Comparison of ENCODE assay signal across 13 cellular contexts in genomic region chr9:77014597-77015263, GRCh38. TPM values are rescaled to one million over a fixed set of nuclear protein-coding genes. Genes with fewer than 3 reads are reported as not detected.
DNase-seq lines count a peak whose midpoint lies in the region; ATAC-seq and TF ChIP-seq lines count a peak whose summit lies in the region.
"Had no signal": no experiment of that assay in that cellular context is flagged by ENCODE, and none has a peak within 500 bp of the region (broad histone marks: within the 10 kb centered on the region; RNA-seq: fewer than 3 reads in every experiment).

No MANE protein-coding gene starts in this region.

- WGBS in psoas muscle, 3 donors: 4% methylated on average over 38 of the region's 38 CpGs

- ATAC-seq in HCT116 (no peak), psoas muscle (no peak)

- peaks cover 37% of the 10 kb centered on the region for H3K4me1 Mint-ChIP-seq in chondrocyte (ENCODE audit: low read depth)

- POLR2A ChIA-PET in HCT116 (lab: Charles Lee): no interaction called here

- H3K9me2 ChIP-seq in HCT116 (ENCODE audit: insufficient read depth): no peaks in the 10 kb centered on the region
- no peaks in the 10 kb centered on the region for H3K9me2 ChIP-seq in neural cell (ENCODE audit: insufficient read depth, low read length)

- TF ChIP-seq RAD21 in HCT116 (IDR thresholded peaks at IDR 0.05; ENCODE audit: low read depth) (no peak), neural cell (conservative IDR thresholded peaks at IDR 0.05) (no peak)

- DNase-seq in DMS53 (lab: John Stamatoyannopoulos, UW): peak; percentile 52
- DNase-seq in DMS53 treated with DMSO at 0.1 percent for 48 hours (lab: John Stamatoyannopoulos, UW; ENCODE audit: unreplicated experiment): no peak
- DNase-seq in HCT116 (ENCODE audit: low read depth, low spot score): no peak
- no peak for DNase-seq in chondrocyte (ENCODE audit: low spot score)
- no peak for DNase-seq in psoas muscle
- no peak for DNase-seq in GM03348 (ENCODE audit: low spot score)
- no peak for DNase-seq in HuH-7 (ENCODE audit: low spot score)
- DNase-seq: activated naive CD4-positive, alpha-beta T cell treated with anti-CD3 and anti-CD28 coated beads for 36 hours; islet precursor cell; stimulated activated CD4-positive, alpha-beta T cell treated with anti-CD3 and anti-CD28 coated beads, Interleukin-4, amount 100 ng/mL, for 1 hour had no signal

- H3K79me2 ChIP-seq in HCT116 (ENCODE audit: insufficient read depth, low read length) (no peaks in the 10 kb centered on the region), neural cell (replicated peaks; ENCODE audit: insufficient read depth, low read length) (no peaks in the 10 kb centered on the region)

- H3K27ac ChIP-seq in HCT116 (ENCODE audit: low read depth, low read length) (no peak overlapping the region), neural cell (ENCODE audit: low read length) (no peak overlapping the region), psoas muscle (no peak overlapping the region)

- BruUV-seq in HCT116 (replicated peaks; lab: Mats Ljungman, UMichigan): no TSS peak

- H3K27me3 ChIP-seq in HCT116 (ENCODE audit: insufficient read depth, low read length) (no peaks in the 10 kb centered on the region), neural cell (ENCODE audit: insufficient read depth, low read depth, low read length) (peaks cover 96% of the 10 kb centered on the region), psoas muscle (ENCODE audit: insufficient read depth in 3 of 3, low read length in 2 of 3) (peaks cover 12 to 99% (median 71%) of the 10 kb centered on the region in 3 donors)

- H3K27me3 Mint-ChIP-seq in chondrocyte (ENCODE audit: low read depth): peaks cover 85% of the 10 kb centered on the region

- TF ChIP-seq EP300 in neural cell (conservative IDR thresholded peaks at IDR 0.05; ENCODE audit: poor library complexity, severe bottlenecking): no peak

- H3K9ac ChIP-seq in HCT116 (ENCODE audit: low read length) (no peak overlapping the region), neural cell (ENCODE audit: low read length) (no peak overlapping the region)

- no peaks in the 10 kb centered on the region for H3K9me3 ChIP-seq in HCT116 (ENCODE audit: control insufficient read depth in 1 of 2, insufficient read depth in 1 of 2, low read depth in 1 of 2, low read length in 2 of 2)
- H3K9me3 ChIP-seq in neural cell (ENCODE audit: low read length): no peaks in the 10 kb centered on the region
- no peaks in the 10 kb centered on the region for H3K9me3 ChIP-seq in psoas muscle

- H3K36me3 ChIP-seq in HCT116 (ENCODE audit: control insufficient read depth in 1 of 2, insufficient read depth in 2 of 2, low read length in 2 of 2) (no peaks in the 10 kb centered on the region), neural cell (ENCODE audit: insufficient read depth, low read length) (no peaks in the 10 kb centered on the region), psoas muscle (ENCODE audit: insufficient read depth in 1 of 2, low read depth in 1 of 2) (no peaks in the 10 kb centered on the region)

- H3K4me1 ChIP-seq in HCT116 (ENCODE audit: control insufficient read depth in 1 of 2, insufficient read depth in 2 of 2, low read length in 2 of 2) (peaks cover 4 to 11% of the 10 kb centered on the region in 2 experiments; a peak in 3 of 4 replicates), psoas muscle (peaks cover 26% of the 10 kb centered on the region)

- no peak for TF ChIP-seq POLR2A in HCT116 (IDR thresholded peaks at IDR 0.05; ENCODE audit: borderline replicate concordance, extremely low read depth, insufficient read depth, insufficient read length)

- CTCF ChIA-PET in HCT116 (lab: Charles Lee): no interaction called here

- H3K4me3 ChIP-seq in HCT116 (replicated peaks in 1 of 2; ENCODE audit: low read depth in 1 of 2, low read length in 2 of 2) (no peak overlapping the region), neural cell (ENCODE audit: low read length) (no peak overlapping the region), psoas muscle (no peak overlapping the region)

- H3K36me3 Mint-ChIP-seq in chondrocyte (ENCODE audit: low read depth): peaks cover 4% of the 10 kb centered on the region

- intact Hi-C loops in HCT116 (cut with micrococcal nuclease) (loop anchor here (2.0 to 5.0 kb wide), 3 partner anchors 48 to 202 kb away; no protein-coding TSS in a partner anchor), psoas muscle (cut with DNase I) (loop anchor here in 1 of 2 donors (10.0 kb wide), 1 partner anchor 210 kb away; no protein-coding TSS in a partner anchor)

- H3K27ac Mint-ChIP-seq in chondrocyte (ENCODE audit: unreplicated experiment): no peak overlapping the region
- H3K27ac Mint-ChIP-seq: activated naive CD4-positive, alpha-beta T cell treated with anti-CD3 and anti-CD28 coated beads for 36 hours had no signal

- H2AFZ ChIP-seq in HCT116 (ENCODE audit: low read depth, low read length, poor library complexity, severe bottlenecking) (no peak overlapping the region), neural cell (ENCODE audit: low read depth, low read length) (no peak overlapping the region)

- H3K4me3 Mint-ChIP-seq in chondrocyte (ENCODE audit: unreplicated experiment): no peak overlapping the region
- H3K4me3 Mint-ChIP-seq: activated naive CD4-positive, alpha-beta T cell treated with anti-CD3 and anti-CD28 coated beads for 36 hours had no signal

- peak in 2 of 3 experiments; percentile 19 to 26; a peak in 1 of 6 replicates for TF ChIP-seq CTCF in HCT116 (IDR thresholded peaks at IDR 0.05 in 2 of 3, conservative IDR thresholded peaks at IDR 0.05 in 1 of 3; ENCODE audit: borderline replicate concordance in 1 of 3, insufficient read depth in 1 of 3, low read depth in 2 of 3, low read length in 2 of 3)
- TF ChIP-seq CTCF in chondrocyte (IDR thresholded peaks at IDR 0.05): peak; percentile 56
- TF ChIP-seq CTCF in neural cell (IDR thresholded peaks at IDR 0.05; ENCODE audit: poor library complexity, severe bottlenecking): no peak
- no peak for TF ChIP-seq CTCF in psoas muscle (IDR thresholded peaks at IDR 0.05)

- H4K20me1 ChIP-seq in HCT116 (ENCODE audit: insufficient read depth): no peaks in the 10 kb centered on the region
- H4K20me1 ChIP-seq in neural cell (ENCODE audit: insufficient read depth): no peaks in the 10 kb centered on the region

- H3K9me3 Mint-ChIP-seq in chondrocyte (ENCODE audit: low read depth): no peaks in the 10 kb centered on the region
- H3K9me3 Mint-ChIP-seq: activated naive CD4-positive, alpha-beta T cell treated with anti-CD3 and anti-CD28 coated beads for 36 hours had no signal

- H3F3A ChIP-seq in neural cell (ENCODE audit: insufficient read depth, low read length, poor library complexity, severe bottlenecking): no peaks in the 10 kb centered on the region

- H3K4me2 ChIP-seq in HCT116 (ENCODE audit: low read length): no peak overlapping the region
- H3K4me2 ChIP-seq in neural cell (ENCODE audit: low read length): no peak overlapping the region

- RAD21 ChIA-PET in HCT116 (lab: Charles Lee; ENCODE audit: low non-redundant PET in 1 of 2, low total read pairs in 2 of 2, uncharacterized antibody in 2 of 2, unreplicated experiment in 2 of 2): no interaction called here

TF ChIP-seq in HCT116, 20 proteins besides CTCF, POLR2A, EP300 and RAD21 (continues in another document):
- TF ChIP-seq ELF1 (IDR thresholded peaks at IDR 0.05; ENCODE audit: borderline replicate concordance, low read depth): no peak
- TF ChIP-seq CEBPB (IDR thresholded peaks at IDR 0.05; ENCODE audit: low read depth): no peak
- no peak for TF ChIP-seq MAX (IDR thresholded peaks at IDR 0.05)
- no peak for TF ChIP-seq YY1 (IDR thresholded peaks at IDR 0.05; ENCODE audit: extremely low read depth, insufficient replicate concordance, low read depth, low read length)
- no peak for TF ChIP-seq JUND (IDR thresholded peaks at IDR 0.05)

TF ChIP-seq in neural cell, 6 proteins besides CTCF, POLR2A, EP300 and RAD21:
- no peak for TF ChIP-seq REST (IDR thresholded peaks at IDR 0.05; ENCODE audit: borderline replicate concordance)
- TF ChIP-seq MXI1 (conservative IDR thresholded peaks at IDR 0.05; ENCODE audit: poor library complexity, severe bottlenecking): no peak
- peak; percentile 95 for TF ChIP-seq EZH2 (IDR thresholded peaks at IDR 0.05; ENCODE audit: borderline replicate concordance, insufficient read depth, low read length, poor library complexity, severe bottlenecking)
- no peak for TF ChIP-seq POLR2AphosphoS5 (IDR thresholded peaks at IDR 0.05)
- no peak for TF ChIP-seq SMC3 (conservative IDR thresholded peaks at IDR 0.05; ENCODE audit: poor library complexity)

RNA-seq across cellular contexts. Expression of gene FOXB2, which starts 4.7 kb away (rescaled TPM):
- total RNA-seq in HCT116 (2021; ENCODE audit: unreplicated experiment) (not detected), chondrocyte (not detected in 3 replicates), psoas muscle (under 1 TPM in 1 of 4 donors, not detected in 3; 0.18 TPM)
- polyA plus RNA-seq in HCT116 (2012): not detected in 2 replicates
- polyA plus RNA-seq in neural cell (not detected in 2 replicates), psoas muscle (not detected)
- polyA minus RNA-seq in neural cell: not detected in 2 replicates
- total RNA-seq: activated naive CD4-positive, alpha-beta T cell treated with anti-CD3 and anti-CD28 coated beads for 36 hours; omental fat pad; subcutaneous adipose tissue had no signal

Comparison
In these comparisons a context has a peak if more than half of its experiments do, and no peak if none do; other contexts are left out.
1. CTCF ChIP-seq: peak in HCT116 (2 of 3) and chondrocyte (single experiment); none in neural cell (single experiment) and psoas muscle (single experiment).